Comparison of ENCODE assay signal across 1 cellular context in genomic region chr1:158179301-158180041, GRCh38.
TF ChIP-seq lines count a peak whose summit lies in the region.

No MANE protein-coding gene starts in this region.

TF ChIP-seq in GM23338, 12 proteins besides CTCF, POLR2A, EP300 and RAD21 (continued from another document):
- no peak for TF ChIP-seq REST (IDR thresholded peaks at IDR 0.05; ENCODE audit: unreplicated experiment)
